8 cellular contexts compared by ENCODE assay signal in genomic region chr10:28367865-28368541, GRCh38.
DNase-seq lines count a peak whose midpoint lies in the region; ATAC-seq and TF ChIP-seq lines count a peak whose summit lies in the region.

No MANE protein-coding gene starts in this region.

- H3K9me3 Mint-ChIP-seq in activated CD4-positive, alpha-beta memory T cell treated with anti-CD3 and anti-CD28 coated beads, Interleukin-2, amount 10 ng/mL, durations not matched to agents 7 days and 5 days: no peaks in the 10 kb centered on the region
- no peaks in the 10 kb centered on the region for H3K9me3 Mint-ChIP-seq in stimulated activated naive B cell treated with anti-CD40 and anti-IgM and Interleukin-4, amounts not matched to agents 10 μg/mL and 1 μg/mL and 100 μg/mL, for 72 hours

- no peak overlapping the region for H3K27ac ChIP-seq in left ventricle myocardium inferior (replicated peaks)

- CTCF ChIA-PET in activated CD4-positive, alpha-beta memory T cell treated with anti-CD3 and anti-CD28 coated beads, Interleukin-2, amount 10 ng/mL, durations not matched to agents 7 days and 5 days (lab: Charles Lee): interaction anchor here (0.6 to 2.8 kb wide), 13 partner anchors 12 to 864 kb away, joined by 3 to 13 read pairs (median 4); partner anchors contain the start of genes MPP7 and RAB18

- H3K36me3 Mint-ChIP-seq in activated CD4-positive, alpha-beta memory T cell treated with anti-CD3 and anti-CD28 coated beads, Interleukin-2, amount 10 ng/mL, durations not matched to agents 7 days and 5 days (ENCODE audit: low read depth): peaks cover 3% of the 10 kb centered on the region
- peaks cover 1 to 4% of the 10 kb centered on the region in 2 donors for H3K36me3 Mint-ChIP-seq in stimulated activated naive B cell treated with anti-CD40 and anti-IgM and Interleukin-4, amounts not matched to agents 10 μg/mL and 1 μg/mL and 100 μg/mL, for 72 hours

- no peak overlapping the region for H3K4me3 ChIP-seq in left ventricle myocardium inferior

- H3K27me3 Mint-ChIP-seq in activated CD4-positive, alpha-beta memory T cell treated with anti-CD3 and anti-CD28 coated beads, Interleukin-2, amount 10 ng/mL, durations not matched to agents 7 days and 5 days: peaks cover 16% of the 10 kb centered on the region
- no peaks in the 10 kb centered on the region for H3K27me3 Mint-ChIP-seq in stimulated activated naive B cell treated with anti-CD40 and anti-IgM and Interleukin-4, amounts not matched to agents 10 μg/mL and 1 μg/mL and 100 μg/mL, for 72 hours

- no peaks in the 10 kb centered on the region for H3K36me3 ChIP-seq in left ventricle myocardium inferior

- peaks cover 6% of the 10 kb centered on the region for H3K27me3 ChIP-seq in left ventricle myocardium inferior (ENCODE audit: low read depth)

- DNase-seq in Ammon's horn (ENCODE audit: low spot score) (peak; percentile 57), left ventricle myocardium inferior (peak; percentile 16), omental fat pad (ENCODE audit: low spot score) (no peak), ACHN (no peak)
- DNase-seq in activated CD4-positive, alpha-beta memory T cell treated with anti-CD3 and anti-CD28 coated beads, Interleukin-2, amount 10 ng/mL, durations not matched to agents 7 days and 5 days: peak; percentile 73
- peak; percentile 20 for DNase-seq in stimulated activated naive B cell treated with anti-CD40 and anti-IgM and Interleukin-4, amounts not matched to agents 10 μg/mL and 1 μg/mL and 100 μg/mL, for 72 hours

- ATAC-seq in GM19455 (IDR thresholded peaks at IDR 0.05; ENCODE audit: unreplicated experiment) (peak; percentile 94), HG03520 (IDR thresholded peaks at IDR 0.05; ENCODE audit: unreplicated experiment) (peak; percentile 96), omental fat pad (ENCODE audit: low FRiP score) (no peak)
- ATAC-seq in stimulated activated naive B cell treated with anti-CD40 and anti-IgM and Interleukin-4, amounts not matched to agents 10 μg/mL and 1 μg/mL and 100 μg/mL, for 72 hours (replicated peaks): peak; percentile 99

- no peaks in the 10 kb centered on the region for H3K4me1 ChIP-seq in left ventricle myocardium inferior

- intact Hi-C loops in left ventricle myocardium inferior (cut with micrococcal nuclease): no loop called here

- peak overlapping the region; percentile 78 for H3K27ac Mint-ChIP-seq in activated CD4-positive, alpha-beta memory T cell treated with anti-CD3 and anti-CD28 coated beads, Interleukin-2, amount 10 ng/mL, durations not matched to agents 7 days and 5 days
- peak overlapping the region; percentile 74 for H3K27ac Mint-ChIP-seq in stimulated activated naive B cell treated with anti-CD40 and anti-IgM and Interleukin-4, amounts not matched to agents 10 μg/mL and 1 μg/mL and 100 μg/mL, for 72 hours

- POLR2A ChIA-PET in activated CD4-positive, alpha-beta memory T cell treated with anti-CD3 and anti-CD28 coated beads, Interleukin-2, amount 10 ng/mL, durations not matched to agents 7 days and 5 days (lab: Charles Lee): interaction anchor here (0.6 to 5.2 kb wide), 9 partner anchors 9 to 864 kb away, joined by 3 to 100 read pairs (median 6); partner anchors contain the start of genes MPP7 and RAB18

- peak overlapping the region; percentile 41 for H3K4me3 Mint-ChIP-seq in activated CD4-positive, alpha-beta memory T cell treated with anti-CD3 and anti-CD28 coated beads, Interleukin-2, amount 10 ng/mL, durations not matched to agents 7 days and 5 days
- peak overlapping the region; percentile 39 to 51 for H3K4me3 Mint-ChIP-seq in stimulated activated naive B cell treated with anti-CD40 and anti-IgM and Interleukin-4, amounts not matched to agents 10 μg/mL and 1 μg/mL and 100 μg/mL, for 72 hours

- in situ Hi-C loops in ACHN (cut with HindIII; ENCODE audit: low pct_ligation_motif_present, low pct_unique_long_range_greater_than_20kb, low sequenced_read_pairs): no loop called here

- no peaks in the 10 kb centered on the region for H3K9me3 ChIP-seq in left ventricle myocardium inferior (replicated peaks)

- TF ChIP-seq CTCF in left ventricle myocardium inferior (IDR thresholded peaks at IDR 0.05; ENCODE audit: borderline replicate concordance) (no peak), omental fat pad (IDR thresholded peaks at IDR 0.05) (no peak)

- peaks cover 37% of the 10 kb centered on the region for H3K4me1 Mint-ChIP-seq in activated CD4-positive, alpha-beta memory T cell treated with anti-CD3 and anti-CD28 coated beads, Interleukin-2, amount 10 ng/mL, durations not matched to agents 7 days and 5 days
- peaks cover 14 to 35% of the 10 kb centered on the region in 2 donors for H3K4me1 Mint-ChIP-seq in stimulated activated naive B cell treated with anti-CD40 and anti-IgM and Interleukin-4, amounts not matched to agents 10 μg/mL and 1 μg/mL and 100 μg/mL, for 72 hours

Comparison
In these comparisons a context has a peak if more than half of its experiments do, and no peak if none do; other contexts are left out.
1. DNase-seq: peak in Ammon's horn (single experiment), activated CD4-positive, alpha-beta memory T cell treated with anti-CD3 and anti-CD28 coated beads, Interleukin-2, amount 10 ng/mL, durations not matched to agents 7 days and 5 days (single experiment), left ventricle myocardium inferior (single experiment) and stimulated activated naive B cell treated with anti-CD40 and anti-IgM and Interleukin-4, amounts not matched to agents 10 μg/mL and 1 μg/mL and 100 μg/mL, for 72 hours (single experiment); none in omental fat pad (single experiment) and ACHN (single experiment).